ENCODE assay signal across 20 cellular contexts in genomic region chr13:110161112-110161897, GRCh38.
DNase-seq lines count a peak whose midpoint lies in the region; ATAC-seq and TF ChIP-seq lines count a peak whose summit lies in the region.
"Had no signal": no experiment of that assay in that cellular context is flagged by ENCODE, and none has a peak within 500 bp of the region (broad histone marks: within the 10 kb centered on the region; RNA-seq: fewer than 3 reads in every experiment).

No MANE protein-coding gene starts in this region.

- DNase-seq in MV-4-11 (lab: John Stamatoyannopoulos, UW) = peak; percentile 39
- DNase-seq in SK-N-SH = peak; percentile 51
- no peak for DNase-seq in esophagus muscularis mucosa (ENCODE audit: extremely low spot score)
- peak; percentile 7 for DNase-seq in pons (ENCODE audit: low spot score)
- no peak for DNase-seq in H4 (ENCODE audit: low spot score)
- DNase-seq in NCI-H82 (lab: John Stamatoyannopoulos, UW) = no peak
- DNase-seq: activated CD4-positive, alpha-beta T cell treated with anti-CD3 and anti-CD28 coated beads, Interleukin-2, amount 50 U/mL, for 1 hour; activated naive CD4-positive, alpha-beta T cell; COR-L47; KG1; naive B cell; NCI-H69; PC-9; posterior cingulate gyrus; stimulated activated CD4-positive, alpha-beta T cell treated with anti-CD3 and anti-CD28 coated beads, Interleukin-4, amount 100 ng/mL, for 24 hours had no signal

- peaks cover 18% of the 10 kb centered on the region for H3F3A ChIP-seq in SK-N-SH (replicated peaks; ENCODE audit: insufficient read depth)

- TF ChIP-seq CTCF in SK-N-SH (IDR thresholded peaks at IDR 0.05) = no peak
- TF ChIP-seq CTCF in esophagus muscularis mucosa (IDR thresholded peaks at IDR 0.05) = no peak

- peak; percentile 20; the same call in 1 of the 2 replicates for TF ChIP-seq RAD21 in SK-N-SH (IDR thresholded peaks at IDR 0.05; ENCODE audit: low read length)

- no peaks in the 10 kb centered on the region for H3K79me2 ChIP-seq in SK-N-SH (ENCODE audit: insufficient read depth)

- no peaks in the 10 kb centered on the region for H3K9me3 ChIP-seq in SK-N-SH
- H3K9me3 ChIP-seq in esophagus muscularis mucosa = no peaks in the 10 kb centered on the region
- H3K9me3 ChIP-seq: HAP-1 had no signal

- ATAC-seq in GM18870 (IDR thresholded peaks at IDR 0.05; ENCODE audit: unreplicated experiment) (no peak), HG02588 (IDR thresholded peaks at IDR 0.05; ENCODE audit: unreplicated experiment) (no peak)

- TF ChIP-seq POLR2A in esophagus muscularis mucosa (IDR thresholded peaks at IDR 0.05; ENCODE audit: low read depth) = no peak

- no peak overlapping the region for H3K9ac ChIP-seq in SK-N-SH

- no peak overlapping the region for H2AFZ ChIP-seq in SK-N-SH (ENCODE audit: low read depth)
- H2AFZ ChIP-seq: PC-9 had no signal

- TF ChIP-seq EP300 in SK-N-SH (IDR thresholded peaks at IDR 0.05; ENCODE audit: borderline replicate concordance in 1 of 2, low read depth in 1 of 2, low read length in 1 of 2) (peak in 1 of 2 experiments; percentile 90; a peak in 2 of 4 replicates), esophagus muscularis mucosa (IDR thresholded peaks at IDR 0.05) (no peak)

- H3K4me2 ChIP-seq in SK-N-SH = no peak overlapping the region
- H3K4me2 ChIP-seq: PC-9 had no signal

- H3K27me3 ChIP-seq in SK-N-SH (ENCODE audit: insufficient read depth) (no peaks in the 10 kb centered on the region), esophagus muscularis mucosa (no peaks in the 10 kb centered on the region)

- H3K36me3 ChIP-seq in SK-N-SH (replicated peaks in 1 of 2; ENCODE audit: control insufficient read depth in 1 of 2, insufficient read depth in 2 of 2, low read length in 1 of 2) (peaks cover 25 to 77% of the 10 kb centered on the region in 2 experiments), esophagus muscularis mucosa (peaks cover 50 to 99% (median 95%) of the 10 kb centered on the region in 4 donors)
- H3K36me3 ChIP-seq: HAP-1 had no signal

- CTCF ChIA-PET in SK-N-SH (lab: Yijun Ruan, JAX) = interaction anchor here (1.1 to 1.6 kb wide), 2 partner anchors 11 to 23 kb away, joined by 5 to 7 read pairs; no protein-coding TSS in a partner anchor

- H3K4me1 ChIP-seq in SK-N-SH (ENCODE audit: control insufficient read depth in 1 of 2, insufficient read depth in 2 of 2, low read depth in 1 of 2, low read length in 1 of 2) = peaks cover 0 to 22% of the 10 kb centered on the region in 2 experiments; a peak in 2 of 4 replicates
- peaks cover 7 to 29% (median 22%) of the 10 kb centered on the region in 4 donors for H3K4me1 ChIP-seq in esophagus muscularis mucosa
- H3K4me1 ChIP-seq: HAP-1 had no signal

- H3K27ac ChIP-seq in SK-N-SH (ENCODE audit: low read depth in 2 of 2, low read length in 1 of 2) = peak overlapping the region in 1 of 2 experiments; percentile 43; a peak in 1 of 4 replicates
- peak overlapping the region; percentile 19 to 60 (median 29) for H3K27ac ChIP-seq in esophagus muscularis mucosa (replicated peaks in 1 of 4)
- H3K27ac ChIP-seq: epithelial cell of prostate, PC-9 had no signal

- no peaks in the 10 kb centered on the region for H3K9me2 ChIP-seq in SK-N-SH

- no peaks in the 10 kb centered on the region for H4K20me1 ChIP-seq in SK-N-SH (ENCODE audit: insufficient read depth)

- POLR2A ChIA-PET in SK-N-SH (lab: Yijun Ruan, JAX) = interaction anchor here (0.7 kb wide), 1 partner anchor 374 kb away, joined by 3 read pairs; no protein-coding TSS in a partner anchor

- 85% methylated on average over 11 of the region's 11 CpGs for WGBS in SK-N-SH (ENCODE audit: low lambda C conversion rate)
- 78% methylated on average over 11 of the region's 11 CpGs for WGBS in esophagus muscularis mucosa

- intact Hi-C loops in esophagus muscularis mucosa (cut with DNase I) = no loop called here

- no peak overlapping the region for H3K4me3 ChIP-seq in SK-N-SH (ENCODE audit: low read depth in 2 of 2, low read length in 1 of 2)
- no peak overlapping the region for H3K4me3 ChIP-seq in esophagus muscularis mucosa
- H3K4me3 ChIP-seq: HAP-1, lung, PC-9 had no signal

TF ChIP-seq in SK-N-SH, 30 proteins besides CTCF, POLR2A, EP300 and RAD21:
- TF ChIP-seq PBX3 (IDR thresholded peaks at IDR 0.05) = no peak
- no peak for TF ChIP-seq NRF1 (IDR thresholded peaks at IDR 0.05; ENCODE audit: low read depth, low read length)
- TF ChIP-seq EZH2phosphoT487 (IDR thresholded peaks at IDR 0.05; ENCODE audit: borderline replicate concordance, low read depth) = no peak
- TF ChIP-seq SMC3 (IDR thresholded peaks at IDR 0.05; ENCODE audit: low read depth, low read length) = no peak
- no peak for TF ChIP-seq MEF2A (IDR thresholded peaks at IDR 0.05; ENCODE audit: borderline replicate concordance, low read depth)
- TF ChIP-seq TAF1 (IDR thresholded peaks at IDR 0.05; ENCODE audit: borderline replicate concordance, low read depth, low read length) = no peak
- no peak for TF ChIP-seq TEAD4 (IDR thresholded peaks at IDR 0.05; ENCODE audit: borderline replicate concordance, insufficient read depth)
- TF ChIP-seq RFX5 (IDR thresholded peaks at IDR 0.05; ENCODE audit: low read length) = no peak
- peak; percentile 91 for TF ChIP-seq GATA2 (CRISPR knock-in tag; IDR thresholded peaks at IDR 0.05)
- TF ChIP-seq RCOR1 (IDR thresholded peaks at IDR 0.05; ENCODE audit: low read length) = peak; percentile 93
- peak; percentile 66; the same call in 1 of the 2 replicates for TF ChIP-seq MXI1 (IDR thresholded peaks at IDR 0.05; ENCODE audit: low read depth, low read length)
- no peak for TF ChIP-seq USF1 (IDR thresholded peaks at IDR 0.05; ENCODE audit: borderline replicate concordance, low read depth)
- no peak for TF ChIP-seq SIN3A (IDR thresholded peaks at IDR 0.05; ENCODE audit: borderline replicate concordance, low read depth, low read length)
- TF ChIP-seq ZBTB33 (IDR thresholded peaks at IDR 0.05; ENCODE audit: borderline replicate concordance, low read depth) = no peak
- TF ChIP-seq POLR2AphosphoS5 (IDR thresholded peaks at IDR 0.05; ENCODE audit: low read depth, low read length) = no peak
- TF ChIP-seq FOSL2 (IDR thresholded peaks at IDR 0.05; ENCODE audit: borderline replicate concordance, low read depth) = no peak
- TF ChIP-seq FOXM1 (IDR thresholded peaks at IDR 0.05; ENCODE audit: low read depth) = no peak
- no peak for TF ChIP-seq RXRA (IDR thresholded peaks at IDR 0.05; ENCODE audit: borderline replicate concordance, low read depth)
- TF ChIP-seq NFIC (IDR thresholded peaks at IDR 0.05; ENCODE audit: borderline replicate concordance) = no peak
- TF ChIP-seq GABPA (IDR thresholded peaks at IDR 0.05; ENCODE audit: low read depth) = no peak
- no peak for TF ChIP-seq TCF12 (IDR thresholded peaks at IDR 0.05)
- peak; percentile 53 for TF ChIP-seq CHD2 (IDR thresholded peaks at IDR 0.05; ENCODE audit: low read length, partially characterized antibody)
- no peak for TF ChIP-seq JUND (IDR thresholded peaks at IDR 0.05)
TF ChIP-seq in SK-N-SH: peak in this region for 4.

Comparison
In these comparisons a context has a peak if more than half of its experiments do, and no peak if none do; other contexts are left out.
1. DNase-seq: peak in MV-4-11 (single experiment), SK-N-SH (single experiment) and pons (single experiment); none in esophagus muscularis mucosa (single experiment), H4 (single experiment) and NCI-H82 (single experiment).